In genomic region chr1:36160949-36161485, GRCh38 we compare ENCODE assay signal across 9 cellular contexts. TPM values are rescaled to one million over a fixed set of nuclear protein-coding genes. Genes with fewer than 3 reads are reported as not detected.
DNase-seq lines count a peak whose midpoint lies in the region; ATAC-seq and TF ChIP-seq lines count a peak whose summit lies in the region.
"Had no signal": no experiment of that assay in that cellular context is flagged by ENCODE, and none has a peak within 500 bp of the region (broad histone marks: within the 10 kb centered on the region; RNA-seq: fewer than 3 reads in every experiment).

No MANE protein-coding gene starts in this region.

- peaks cover 39% of the 10 kb centered on the region for H3K36me3 Mint-ChIP-seq in activated naive CD8-positive, alpha-beta T cell treated with anti-CD3 and anti-CD28 coated beads, Interleukin-2, amount 50 U/mL, for 24 hours (ENCODE audit: low read depth)

- CTCF ChIA-PET in SK-N-SH (lab: Yijun Ruan, JAX) = interaction anchor here (0.6 to 4.8 kb wide), 13 partner anchors 8 to 516 kb away, joined by 3 to 49 read pairs (median 4); partner anchors contain the start of gene TRAPPC3

- peak overlapping the region; percentile 91 for H3K27ac Mint-ChIP-seq in activated naive CD8-positive, alpha-beta T cell treated with anti-CD3 and anti-CD28 coated beads, Interleukin-2, amount 50 U/mL, for 24 hours

- H3K79me2 ChIP-seq in SK-N-SH (ENCODE audit: insufficient read depth) = peaks cover 100% of the 10 kb centered on the region

- H3K27ac ChIP-seq in BLaER1 treated with 17β-estradiol and CSF1 and Interleukin-3, amounts not matched to agents 10 nM and 100 nM = peak overlapping the region; percentile 74 to 99 (median 95)
- peak overlapping the region; percentile 81 to 83 for H3K27ac ChIP-seq in SK-N-SH (ENCODE audit: low read depth in 2 of 2, low read length in 1 of 2)
- H3K27ac ChIP-seq in heart right ventricle = peak overlapping the region; percentile 83 to 100 (median 98)
- H3K27ac ChIP-seq: KMS-11 had no signal

- no peaks in the 10 kb centered on the region for H3K9me2 ChIP-seq in SK-N-SH

- TF ChIP-seq RAD21 in SK-N-SH (IDR thresholded peaks at IDR 0.05; ENCODE audit: low read length) = peak; percentile 45

- no peaks in the 10 kb centered on the region for H3K9me3 Mint-ChIP-seq in activated naive CD8-positive, alpha-beta T cell treated with anti-CD3 and anti-CD28 coated beads, Interleukin-2, amount 50 U/mL, for 24 hours

- H3K4me1 Mint-ChIP-seq in activated naive CD8-positive, alpha-beta T cell treated with anti-CD3 and anti-CD28 coated beads, Interleukin-2, amount 50 U/mL, for 24 hours = peaks cover 70% of the 10 kb centered on the region

- peaks cover 56 to 86% (median 62%) of the 10 kb centered on the region in 10 experiments for H3K4me1 ChIP-seq in BLaER1 treated with 17β-estradiol and CSF1 and Interleukin-3, amounts not matched to agents 10 nM and 100 nM
- H3K4me1 ChIP-seq in SK-N-SH (ENCODE audit: control insufficient read depth in 1 of 2, insufficient read depth in 2 of 2, low read depth in 1 of 2, low read length in 1 of 2) (peaks cover 31 to 44% of the 10 kb centered on the region in 2 experiments), heart right ventricle (peaks cover 31 to 87% (median 80%) of the 10 kb centered on the region in 9 donors)

- peak overlapping the region; percentile 83 for H3K4me3 Mint-ChIP-seq in activated naive CD8-positive, alpha-beta T cell treated with anti-CD3 and anti-CD28 coated beads, Interleukin-2, amount 50 U/mL, for 24 hours

- no peaks in the 10 kb centered on the region for H3K9me3 ChIP-seq in BLaER1 treated with 17β-estradiol and CSF1 and Interleukin-3, amounts not matched to agents 10 nM and 100 nM (replicated peaks in 1 of 11)
- H3K9me3 ChIP-seq in SK-N-SH = no peaks in the 10 kb centered on the region
- H3K9me3 ChIP-seq in heart right ventricle = no peaks in the 10 kb centered on the region

- H3K36me3 ChIP-seq in BLaER1 treated with 17β-estradiol and CSF1 and Interleukin-3, amounts not matched to agents 10 nM and 100 nM = peaks cover 15 to 64% (median 41%) of the 10 kb centered on the region in 11 experiments; a peak in 20 of 22 replicates
- H3K36me3 ChIP-seq in H7 (replicated peaks; ENCODE audit: control insufficient read depth, insufficient read depth, low read length) = peaks cover 1% of the 10 kb centered on the region; the same call in 1 of the 2 replicates
- H3K36me3 ChIP-seq in SK-N-SH (replicated peaks in 1 of 2; ENCODE audit: control insufficient read depth in 1 of 2, insufficient read depth in 2 of 2, low read length in 1 of 2) = peaks cover 8 to 24% of the 10 kb centered on the region in 2 experiments
- H3K36me3 ChIP-seq in heart right ventricle = peaks cover 0 to 36% (median 0%) of the 10 kb centered on the region in 9 donors

- 0 out of 2 replicates have a peak overlapping the region, but pooled peaks have one; percentile 72 for H2AFZ ChIP-seq in SK-N-SH (ENCODE audit: low read depth)

- peaks cover 10% of the 10 kb centered on the region for H3F3A ChIP-seq in SK-N-SH (replicated peaks; ENCODE audit: insufficient read depth)

- peak; percentile 69 for ATAC-seq in activated naive CD8-positive, alpha-beta T cell treated with anti-CD3 and anti-CD28 coated beads, Interleukin-2, amount 50 U/mL, for 24 hours
- peak; percentile 25 to 71 (median 57) for ATAC-seq in heart right ventricle
- no peak for ATAC-seq in HG03135 (IDR thresholded peaks at IDR 0.05; ENCODE audit: unreplicated experiment)

- H3K27me3 ChIP-seq in BLaER1 treated with 17β-estradiol and CSF1 and Interleukin-3, amounts not matched to agents 10 nM and 100 nM = no peaks in the 10 kb centered on the region
- H3K27me3 ChIP-seq in H7 (ENCODE audit: control insufficient read depth, insufficient read depth, low read length) (no peaks in the 10 kb centered on the region), SK-N-SH (ENCODE audit: insufficient read depth) (no peaks in the 10 kb centered on the region), heart right ventricle (no peaks in the 10 kb centered on the region)

- WGBS in SK-N-SH (ENCODE audit: low lambda C conversion rate) = 78% methylated on average over 1 of the region's 12 CpGs
- 0 to 3% methylated on average over 12 of the region's 12 CpGs for WGBS in heart right ventricle, 2 donors

- no peaks in the 10 kb centered on the region for H3K27me3 Mint-ChIP-seq in activated naive CD8-positive, alpha-beta T cell treated with anti-CD3 and anti-CD28 coated beads, Interleukin-2, amount 50 U/mL, for 24 hours

- peak; percentile 64 for TF ChIP-seq CTCF in SK-N-SH (IDR thresholded peaks at IDR 0.05)
- peak in 6 of 9 donors; percentile 31 to 60 (median 46) for TF ChIP-seq CTCF in heart right ventricle (IDR thresholded peaks at IDR 0.05)

- peak overlapping the region; percentile 79 to 100 (median 89) for H3K9ac ChIP-seq in BLaER1 treated with 17β-estradiol and CSF1 and Interleukin-3, amounts not matched to agents 10 nM and 100 nM
- H3K9ac ChIP-seq in SK-N-SH = peak overlapping the region; percentile 80
- H3K9ac ChIP-seq: KMS-11 had no signal

- peak overlapping the region; percentile 43 to 68 (median 60) for H3K4me3 ChIP-seq in BLaER1 treated with 17β-estradiol and CSF1 and Interleukin-3, amounts not matched to agents 10 nM and 100 nM
- peak overlapping the region; percentile 52 for H3K4me3 ChIP-seq in H7 (ENCODE audit: insufficient read depth, low read depth, low read length)
- H3K4me3 ChIP-seq in SK-N-SH (ENCODE audit: low read depth in 2 of 2, low read length in 1 of 2) = peak overlapping the region; percentile 47 to 72
- H3K4me3 ChIP-seq in heart right ventricle = peak overlapping the region; percentile 5 to 58 (median 50)

- POLR2A ChIA-PET in SK-N-SH (lab: Yijun Ruan, JAX) = interaction anchor here (0.9 to 2.3 kb wide), 7 partner anchors 9 to 25 kb away, joined by 3 to 7 read pairs (median 5); partner anchors contain the start of gene TRAPPC3

- H3K4me2 ChIP-seq in BLaER1 treated with 17β-estradiol and CSF1 and Interleukin-3, amounts not matched to agents 10 nM and 100 nM = peak overlapping the region; percentile 89 to 99 (median 98)
- H3K4me2 ChIP-seq in SK-N-SH = peak overlapping the region; percentile 98
- H3K4me2 ChIP-seq: KMS-11 had no signal

- intact Hi-C loops in heart right ventricle (cut with DNase I) = loop anchor here in 1 of 10 donors (5.0 kb wide), 1 partner anchor 61 kb away; the partner anchor contains the start of gene THRAP3
- intact Hi-C loops in posterior cingulate gyrus (cut with DNase I) = no loop called here

- TF ChIP-seq EP300 in SK-N-SH (IDR thresholded peaks at IDR 0.05; ENCODE audit: borderline replicate concordance in 1 of 2, low read depth in 1 of 2, low read length in 1 of 2) = no peak

- peaks cover 70 to 95% (median 89%) of the 10 kb centered on the region in 11 experiments for H4K20me1 ChIP-seq in BLaER1 treated with 17β-estradiol and CSF1 and Interleukin-3, amounts not matched to agents 10 nM and 100 nM
- peaks cover 90% of the 10 kb centered on the region for H4K20me1 ChIP-seq in SK-N-SH (ENCODE audit: insufficient read depth)

- DNase-seq in H7 (peak; percentile 93), SK-N-SH (peak; percentile 86), heart right ventricle (peak; percentile 72 to 82), posterior cingulate gyrus (peak in 7 of 10 donors; percentile 42 to 94 (median 59)), NCI-H446 (lab: John Stamatoyannopoulos, UW) (no peak)
- peak; percentile 78 for DNase-seq in activated naive CD8-positive, alpha-beta T cell treated with anti-CD3 and anti-CD28 coated beads, Interleukin-2, amount 50 U/mL, for 24 hours

TF ChIP-seq in SK-N-SH, 30 proteins besides CTCF, POLR2A, EP300 and RAD21 (continues in another document):
- TF ChIP-seq MEF2A (IDR thresholded peaks at IDR 0.05; ENCODE audit: borderline replicate concordance, low read depth) = no peak
- TF ChIP-seq YY1 (IDR thresholded peaks at IDR 0.05; ENCODE audit: low read depth) = peak; percentile 93
- TF ChIP-seq ELF1 (IDR thresholded peaks at IDR 0.05) = peak; percentile 66
- 0 out of 2 replicates have a peak, but pooled peaks have one; percentile 29 for TF ChIP-seq SIN3A (IDR thresholded peaks at IDR 0.05; ENCODE audit: borderline replicate concordance, low read depth, low read length)
- TF ChIP-seq SMC3 (IDR thresholded peaks at IDR 0.05; ENCODE audit: low read depth, low read length) = peak; percentile 26; the same call in 1 of the 2 replicates
- TF ChIP-seq, protein P1, sequence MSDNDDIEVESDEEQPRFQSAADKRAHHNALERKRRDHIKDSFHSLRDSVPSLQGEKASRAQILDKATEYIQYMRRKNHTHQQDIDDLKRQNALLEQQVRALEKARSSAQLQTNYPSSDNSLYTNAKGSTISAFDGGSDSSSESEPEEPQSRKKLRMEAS (IDR thresholded peaks at IDR 0.05; ENCODE audit: low read depth) = peak; percentile 69; the same call in 1 of the 2 replicates
- TF ChIP-seq NFIC (IDR thresholded peaks at IDR 0.05; ENCODE audit: borderline replicate concordance) = 0 out of 2 replicates have a peak, but pooled peaks have one; percentile 28
- TF ChIP-seq GABPA (IDR thresholded peaks at IDR 0.05; ENCODE audit: low read depth) = peak; percentile 83
- TF ChIP-seq TEAD4 (IDR thresholded peaks at IDR 0.05; ENCODE audit: borderline replicate concordance, insufficient read depth) = 0 out of 2 replicates have a peak, but pooled peaks have one; percentile 17
- peak; percentile 67 for TF ChIP-seq TCF12 (IDR thresholded peaks at IDR 0.05)

RNA-seq across cellular contexts. Expression of gene MAP7D1, which starts 5.1 kb away (rescaled TPM):
- 146 TPM in 2 replicates for total RNA-seq in H7 (2014; rRNA removed; shearing (Covaris generic))
- polyA plus RNA-seq in SK-N-SH (2012; rRNA removed) (40.6 and 69.9 TPM in 2 replicates), heart right ventricle (100 to 1,000 TPM; 176 to 225 TPM)
- polyA plus RNA-seq in SK-N-SH (2012; cell fraction: cytosol; rRNA removed) = 78.2 and 85.1 TPM in 2 replicates
- 137 and 148 TPM in 2 replicates for polyA plus RNA-seq in SK-N-SH (2012; cell fraction: nucleus; rRNA removed)
- total RNA-seq in heart right ventricle = 100 to 1,000 TPM; 277 to 364 (median 325) TPM

RNA-seq across cellular contexts. Expression of gene TRAPPC3, which starts 11.7 kb away (rescaled TPM):
- total RNA-seq in H7 (2014; rRNA removed; shearing (Covaris generic)) = 97.3 and 111 TPM in 2 replicates
- 149 and 169 TPM in 2 replicates for polyA plus RNA-seq in SK-N-SH (2012; rRNA removed)
- polyA plus RNA-seq in SK-N-SH (2012; cell fraction: cytosol; rRNA removed) = 172 and 173 TPM in 2 replicates
- polyA plus RNA-seq in SK-N-SH (2012; cell fraction: nucleus; rRNA removed) = 83.1 and 92.3 TPM in 2 replicates
- total RNA-seq in heart right ventricle = 10 to 100 TPM; 41.6 to 62.6 (median 48.4) TPM
- 10 to 100 TPM; 33.6 to 73.8 TPM for polyA plus RNA-seq in heart right ventricle

RNA-seq across cellular contexts. Expression of gene COL8A2, which starts 36.0 kb away (rescaled TPM):
- total RNA-seq in H7 (2014; rRNA removed; shearing (Covaris generic)) = 1.6 TPM in 2 replicates
- 2.6 and 3.1 TPM in 2 replicates for polyA plus RNA-seq in SK-N-SH (2012; rRNA removed)
- 1.6 and 2.6 TPM in 2 replicates for polyA plus RNA-seq in SK-N-SH (2012; cell fraction: cytosol; rRNA removed)
- 2.3 and 2.6 TPM in 2 replicates for polyA plus RNA-seq in SK-N-SH (2012; cell fraction: nucleus; rRNA removed)
- total RNA-seq in heart right ventricle = 1 to 10 TPM in 3 of 10 donors, under 1 TPM in 7; 0.53 to 2.0 (median 0.73) TPM
- under 1 TPM; 0.58 to 0.80 TPM for polyA plus RNA-seq in heart right ventricle

Comparison
In these comparisons a context has a peak if more than half of its experiments do, and no peak if none do; other contexts are left out.
1. DNase-seq: peak in H7 (single experiment), SK-N-SH (single experiment), activated naive CD8-positive, alpha-beta T cell treated with anti-CD3 and anti-CD28 coated beads, Interleukin-2, amount 50 U/mL, for 24 hours (single experiment), heart right ventricle (2 of 2) and posterior cingulate gyrus (7 of 10); none in NCI-H446 (0 of 2).
2. Peak in every context shown above with its lines, with median percentiles within 50 percentile points of each other: H3K27ac ChIP-seq and H3K4me3 ChIP-seq.